In genomic region chr6:33416386-33417126, GRCh38 we compare ENCODE assay signal across 8 cellular contexts. TPM values are rescaled to one million over a fixed set of nuclear protein-coding genes. Genes with fewer than 3 reads are reported as not detected.
DNase-seq lines count a peak whose midpoint lies in the region; ATAC-seq and TF ChIP-seq lines count a peak whose summit lies in the region.

No MANE protein-coding gene starts in this region.

- ATAC-seq in heart right ventricle, result no peak
- ATAC-seq in activated naive CD4-positive, alpha-beta T cell treated with anti-CD3 and anti-CD28 coated beads, Interleukin-2, amount 50 U/mL, for 72 hours, result peak; percentile 5 to 15
- ATAC-seq in upper lobe of right lung, result no peak
- no peak for ATAC-seq in GM18861 (IDR thresholded peaks at IDR 0.05; ENCODE audit: unreplicated experiment)
- ATAC-seq in HG02798 (IDR thresholded peaks at IDR 0.05; ENCODE audit: poor library complexity, unreplicated experiment), result no peak
- ATAC-seq in HG02610 (IDR thresholded peaks at IDR 0.05; ENCODE audit: unreplicated experiment), result no peak

- H3K4me1 ChIP-seq in heart right ventricle, result peaks cover 23 to 64% (median 54%) of the 10 kb centered on the region in 9 donors
- H3K4me1 ChIP-seq in liver (ENCODE audit: control insufficient read depth in 4 of 4, insufficient read depth in 4 of 4, low read length in 3 of 4), result peaks cover 17 to 38% (median 27%) of the 10 kb centered on the region in 4 donors
- peaks cover 52% of the 10 kb centered on the region for H3K4me1 ChIP-seq in upper lobe of right lung

- H3K4me3 ChIP-seq in heart right ventricle, result peak overlapping the region in 8 of 10 donors; percentile 54 to 80 (median 70)
- H3K4me3 ChIP-seq in liver (ENCODE audit: low read depth in 1 of 3, low read length in 3 of 3), result peak overlapping the region; percentile 68 to 82 (median 73)
- H3K4me3 ChIP-seq in upper lobe of right lung, result peak overlapping the region; percentile 74

- TF ChIP-seq CTCF in heart right ventricle (IDR thresholded peaks at IDR 0.05) (no peak), liver (IDR thresholded peaks at IDR 0.05; ENCODE audit: low read depth, low read length, missing input control) (no peak), upper lobe of right lung (IDR thresholded peaks at IDR 0.05) (no peak)

- WGBS in heart right ventricle, 2 donors, result 63 to 65% methylated on average over 12 of the region's 12 CpGs
- WGBS in liver, result 69% methylated on average over 12 of the region's 12 CpGs

- H3K27ac ChIP-seq in heart right ventricle, result peak overlapping the region in 7 of 10 donors; percentile 83 to 94 (median 90)
- H3K27ac ChIP-seq in liver (ENCODE audit: low read depth in 1 of 2, low read length in 2 of 2), result peak overlapping the region; percentile 80 to 89
- H3K27ac ChIP-seq in upper lobe of right lung, result peak overlapping the region; percentile 77

- peaks cover 17 to 30% of the 10 kb centered on the region in 2 donors for H3K36me3 Mint-ChIP-seq in activated naive CD4-positive, alpha-beta T cell treated with anti-CD3 and anti-CD28 coated beads, Interleukin-2, amount 50 U/mL, for 72 hours

- H3K36me3 ChIP-seq in heart right ventricle, result peaks cover 0 to 50% (median 21%) of the 10 kb centered on the region in 9 donors
- H3K36me3 ChIP-seq in liver (ENCODE audit: control insufficient read depth in 4 of 4, insufficient read depth in 3 of 4, low read depth in 1 of 4, low read length in 3 of 4), result peaks cover 8 to 31% (median 19%) of the 10 kb centered on the region in 4 donors
- peaks cover 44% of the 10 kb centered on the region for H3K36me3 ChIP-seq in upper lobe of right lung

- H3K9me3 ChIP-seq in heart right ventricle (no peaks in the 10 kb centered on the region), liver (ENCODE audit: control insufficient read depth in 4 of 4, low read length in 3 of 4) (no peaks in the 10 kb centered on the region), upper lobe of right lung (no peaks in the 10 kb centered on the region)

- peak overlapping the region; percentile 86 to 99 for H3K27ac Mint-ChIP-seq in activated naive CD4-positive, alpha-beta T cell treated with anti-CD3 and anti-CD28 coated beads, Interleukin-2, amount 50 U/mL, for 72 hours

- peak overlapping the region in 1 of 2 donors; percentile 73 for H3K9ac ChIP-seq in liver (ENCODE audit: low read depth in 1 of 2, low read length in 2 of 2)

- DNase-seq in heart right ventricle (no peak), cardiac septum (ENCODE audit: low spot score) (no peak), upper lobe of right lung (no peak)
- DNase-seq in activated naive CD4-positive, alpha-beta T cell treated with anti-CD3 and anti-CD28 coated beads, Interleukin-2, amount 50 U/mL, for 72 hours (ENCODE audit: low spot score in 2 of 2), result peak; percentile 22 to 73

- H3K9me3 Mint-ChIP-seq in activated naive CD4-positive, alpha-beta T cell treated with anti-CD3 and anti-CD28 coated beads, Interleukin-2, amount 50 U/mL, for 72 hours, result no peaks in the 10 kb centered on the region

- H3K27me3 ChIP-seq in heart right ventricle (no peaks in the 10 kb centered on the region), liver (ENCODE audit: control insufficient read depth in 4 of 4, insufficient read depth in 4 of 4, low read length in 3 of 4) (no peaks in the 10 kb centered on the region), upper lobe of right lung (no peaks in the 10 kb centered on the region)

- intact Hi-C loops in heart right ventricle (cut with DNase I) (loop anchor here in 3 of 10 donors (10.0 kb wide), 2 partner anchors 102 to 1752 kb away; partner anchors contain the start of genes TAPBP (in 2 of the 3), ZBTB22 (in 2 of the 3), C6orf47 (in 1 of the 3) and CSNK2B (in 1 of the 3)), cardiac septum (cut with DNase I) (loop anchor here (10.0 kb wide), 1 partner anchor 278 kb away; no protein-coding TSS in a partner anchor), upper lobe of right lung (cut with DNase I) (no loop called here)

- TF ChIP-seq RAD21 in liver (IDR thresholded peaks at IDR 0.05), result no peak

TF ChIP-seq in liver, 16 proteins besides CTCF, POLR2A, EP300 and RAD21:
- TF ChIP-seq HNF4A (conservative IDR thresholded peaks at IDR 0.05) (no peak), SP1 (IDR thresholded peaks at IDR 0.05) (no peak), RXRA (IDR thresholded peaks at IDR 0.05) (no peak), GABPA (IDR thresholded peaks at IDR 0.05 in 1 of 2, conservative IDR thresholded peaks at IDR 0.05 in 1 of 2) (no peak), YY1 (IDR thresholded peaks at IDR 0.05) (no peak), MAX (IDR thresholded peaks at IDR 0.05) (no peak), ATF3 (IDR thresholded peaks at IDR 0.05) (no peak), EGR1 (IDR thresholded peaks at IDR 0.05; ENCODE audit: low read depth in 2 of 2) (no peak), HNF4G (IDR thresholded peaks at IDR 0.05) (no peak), ZBTB33 (IDR thresholded peaks at IDR 0.05) (no peak), FOXA1 (IDR thresholded peaks at IDR 0.05) (no peak)

RNA-seq across cellular contexts. Expression of gene CUTA, which starts 1.4 kb away (rescaled TPM):
- 100 to 1,000 TPM in 9 of 10 donors, 10 to 100 TPM in 1; 99.8 to 132 (median 114) TPM for total RNA-seq in heart right ventricle
- 100 to 1,000 TPM in 1 of 2 donors, 10 to 100 TPM in 1; 94.7 to 161 TPM for polyA plus RNA-seq in heart right ventricle
- 94.6 TPM for total RNA-seq in cardiac septum
- 100 to 1,000 TPM; 186 to 334 TPM for total RNA-seq in activated naive CD4-positive, alpha-beta T cell treated with anti-CD3 and anti-CD28 coated beads, Interleukin-2, amount 50 U/mL, for 72 hours
- total RNA-seq in liver, result 10 to 100 TPM; 33.1 to 46.0 TPM
- 100 to 1,000 TPM; 140 to 164 TPM for polyA plus RNA-seq in liver
- total RNA-seq in upper lobe of right lung, result 144 TPM

RNA-seq across cellular contexts. Expression of gene SYNGAP1, which starts 3.3 kb away (rescaled TPM):
- total RNA-seq in heart right ventricle (1 to 10 TPM; 3.6 to 8.5 (median 5.7) TPM), cardiac septum (9.0 TPM), liver (1 to 10 TPM; 1.1 to 1.8 TPM), upper lobe of right lung (23.0 TPM)
- polyA plus RNA-seq in heart right ventricle (10 to 100 TPM in 1 of 2 donors, 1 to 10 TPM in 1; 3.1 to 10.2 TPM), liver (1 to 10 TPM in 1 of 2 donors, under 1 TPM in 1; 0.32 to 1.2 TPM)
- 10 to 100 TPM; 70.5 to 71.7 TPM for total RNA-seq in activated naive CD4-positive, alpha-beta T cell treated with anti-CD3 and anti-CD28 coated beads, Interleukin-2, amount 50 U/mL, for 72 hours

RNA-seq across cellular contexts. Expression of gene PHF1, which starts 5.7 kb away (rescaled TPM):
- total RNA-seq in heart right ventricle (10 to 100 TPM; 36.2 to 61.2 (median 48.9) TPM), cardiac septum (74.8 TPM), liver (10 to 100 TPM in 1 of 2 donors, 1 to 10 TPM in 1; 7.2 to 13.5 TPM), upper lobe of right lung (74.3 TPM)
- polyA plus RNA-seq in heart right ventricle (100 to 1,000 TPM in 1 of 2 donors, 10 to 100 TPM in 1; 59.5 to 125 TPM), liver (10 to 100 TPM in 1 of 2 donors, 1 to 10 TPM in 1; 9.9 to 13.1 TPM)
- 100 to 1,000 TPM in 1 of 2 donors, 10 to 100 TPM in 1; 27.5 to 156 TPM for total RNA-seq in activated naive CD4-positive, alpha-beta T cell treated with anti-CD3 and anti-CD28 coated beads, Interleukin-2, amount 50 U/mL, for 72 hours

RNA-seq across cellular contexts. Expression of gene KIFC1, which starts 24.9 kb away (rescaled TPM):
- total RNA-seq in heart right ventricle (1 to 10 TPM in 2 of 10 donors, under 1 TPM in 6, not detected in 2; 0.09 to 6.1 (median 0.36) TPM), cardiac septum (0.24 TPM), liver (10 to 100 TPM in 1 of 2 donors, under 1 TPM in 1; 0.08 to 30.0 TPM), upper lobe of right lung (2.3 TPM)
- polyA plus RNA-seq in heart right ventricle (under 1 TPM; 0.28 to 0.29 TPM), liver (1 to 10 TPM in 1 of 2 donors, under 1 TPM in 1; 0.29 to 2.2 TPM)
- 100 to 1,000 TPM; 103 to 170 TPM for total RNA-seq in activated naive CD4-positive, alpha-beta T cell treated with anti-CD3 and anti-CD28 coated beads, Interleukin-2, amount 50 U/mL, for 72 hours

RNA-seq across cellular contexts. Expression of gene ZBTB9, which starts 37.8 kb away (rescaled TPM):
- total RNA-seq in heart right ventricle (1 to 10 TPM; 2.7 to 6.5 (median 4.9) TPM), cardiac septum (4.5 TPM), liver (1 to 10 TPM; 1.6 to 3.4 TPM), upper lobe of right lung (5.8 TPM)
- polyA plus RNA-seq in heart right ventricle (1 to 10 TPM; 1.2 to 4.3 TPM), liver (1 to 10 TPM; 1.1 to 3.0 TPM)
- total RNA-seq in activated naive CD4-positive, alpha-beta T cell treated with anti-CD3 and anti-CD28 coated beads, Interleukin-2, amount 50 U/mL, for 72 hours, result 10 to 100 TPM in 1 of 2 donors, 1 to 10 TPM in 1; 9.4 to 12.5 TPM

Comparison
In these comparisons a context has a peak if more than half of its experiments do, and no peak if none do; other contexts are left out.
1. ATAC-seq: peak in activated naive CD4-positive, alpha-beta T cell treated with anti-CD3 and anti-CD28 coated beads, Interleukin-2, amount 50 U/mL, for 72 hours (2 of 2); none in heart right ventricle (0 of 8), upper lobe of right lung (single experiment), GM18861 (single experiment), HG02798 (single experiment) and HG02610 (single experiment).
2. DNase-seq: peak in activated naive CD4-positive, alpha-beta T cell treated with anti-CD3 and anti-CD28 coated beads, Interleukin-2, amount 50 U/mL, for 72 hours (2 of 2); none in heart right ventricle (0 of 2), cardiac septum (single experiment) and upper lobe of right lung (single experiment).
3. Peak in every context shown above with its lines, with median percentiles within 50 percentile points of each other: H3K27ac ChIP-seq and H3K4me3 ChIP-seq.